In genomic region chr15:84915011-84915958, GRCh38 we compare ENCODE assay signal across 8 cellular contexts. TPM values are rescaled to one million over a fixed set of nuclear protein-coding genes. Genes with fewer than 3 reads are reported as not detected.
A peak's percentile ranks its signal among the peaks of the same experiment; 100 is the strongest.
DNase-seq lines count a peak whose midpoint lies in the region; ATAC-seq, FAIRE-seq and TF ChIP-seq lines count a peak whose summit lies in the region.

No MANE protein-coding gene starts in this region.

- in situ Hi-C loops in Caki2 (cut with HindIII; ENCODE audit: low pct_unique_long_range_greater_than_20kb, low sequenced_read_pairs) = no loop called here

- H3K27me3 ChIP-seq in PC-9 (ENCODE audit: insufficient read depth, low read depth) (no peaks in the 10 kb centered on the region), ascending aorta (no peaks in the 10 kb centered on the region)

- H3K79me2 ChIP-seq in PC-9 (ENCODE audit: low read depth) = no peaks in the 10 kb centered on the region

- H3K27ac ChIP-seq in PC-9 (peak overlapping the region; percentile 99), ascending aorta (peak overlapping the region; percentile 83 to 98), kidney (ENCODE audit: low read depth in 2 of 2, low read length in 2 of 2) (peak overlapping the region; percentile 33 to 56)

- H3K4me1 ChIP-seq in PC-9 (replicated peaks; ENCODE audit: insufficient read depth) (peaks cover 62% of the 10 kb centered on the region), ascending aorta (peaks cover 32 to 49% of the 10 kb centered on the region in 2 donors), kidney (ENCODE audit: control insufficient read depth in 1 of 2, insufficient read depth in 1 of 2, low read depth in 1 of 2, low read length in 2 of 2) (peaks cover 14 to 25% of the 10 kb centered on the region in 2 donors)

- TSS peak; percentile 22 for BruUV-seq in PC-9 (replicated peaks; lab: Mats Ljungman, UMichigan)

- no peak for FAIRE-seq in kidney (lab: Jason Lieb, UNC)

- no peak overlapping the region for H3K4me3 ChIP-seq in PC-9
- peak overlapping the region in 1 of 2 donors; percentile 7 for H3K4me3 ChIP-seq in ascending aorta
- no peak overlapping the region for H3K4me3 ChIP-seq in kidney (ENCODE audit: low read length in 2 of 2)

- ATAC-seq in GM19452 (IDR thresholded peaks at IDR 0.05; ENCODE audit: unreplicated experiment) = peak; percentile 96
- ATAC-seq in HG03439 (IDR thresholded peaks at IDR 0.05; ENCODE audit: unreplicated experiment) = peak; percentile 93

- H2AFZ ChIP-seq in PC-9 = no peak overlapping the region

- H4K20me1 ChIP-seq in PC-9 (ENCODE audit: insufficient read depth) = no peaks in the 10 kb centered on the region

- H3K36me3 ChIP-seq in PC-9 (ENCODE audit: low read depth) (no peaks in the 10 kb centered on the region), ascending aorta (no peaks in the 10 kb centered on the region), kidney (ENCODE audit: control insufficient read depth in 1 of 2, insufficient read depth in 2 of 2, low read length in 2 of 2) (no peaks in the 10 kb centered on the region)

- CTCF ChIA-PET in PC-9 (lab: Charles Lee) = no interaction called here

- H3K4me2 ChIP-seq in PC-9 = peak overlapping the region; percentile 62

- TF ChIP-seq CTCF in PC-9 (conservative IDR thresholded peaks at IDR 0.05) = no peak
- TF ChIP-seq CTCF in ascending aorta (IDR thresholded peaks at IDR 0.05) = peak in 1 of 3 experiments; percentile 10
- TF ChIP-seq CTCF in kidney (IDR thresholded peaks at IDR 0.05; ENCODE audit: borderline replicate concordance, extremely low read depth, insufficient read depth) = no peak

- H3K9me2 ChIP-seq in PC-9 (ENCODE audit: insufficient read depth) = no peaks in the 10 kb centered on the region

- H3F3A ChIP-seq in PC-9 (ENCODE audit: insufficient read depth, low read depth) = peaks cover 59% of the 10 kb centered on the region

- H3K9ac ChIP-seq in kidney (ENCODE audit: low read length in 2 of 2) = peak overlapping the region in 1 of 2 donors; percentile 22

- H3K9me3 ChIP-seq in PC-9 (ENCODE audit: insufficient read depth, low read depth) (no peaks in the 10 kb centered on the region), ascending aorta (no peaks in the 10 kb centered on the region), kidney (ENCODE audit: control insufficient read depth in 1 of 2, low read length in 2 of 2) (no peaks in the 10 kb centered on the region)

- intact Hi-C loops in PC-9 (cut with micrococcal nuclease; ENCODE audit: unreplicated experiment) = no loop called here
- intact Hi-C loops in ascending aorta (cut with DNase I) = no loop called here
- intact Hi-C loops in kidney (cut with DNase I) = no loop called here

- DNase-seq in Caki2 (ENCODE audit: low read depth) (peak; percentile 97), PC-9 (peak; percentile 95), ascending aorta (ENCODE audit: low spot score in 2 of 2) (peak; percentile 89 to 94), kidney (peak; percentile 93), OCI-M2 (lab: John Stamatoyannopoulos, UW; ENCODE audit: unreplicated experiment) (no peak)
- DNase-seq in stimulated activated CD8-positive, alpha-beta memory T cell treated with anti-CD3 and anti-CD28 coated beads, Interleukin-12 subunit alpha, Interleukin-12 subunit beta, amount 100 ng/mL, for 4 hours (ENCODE audit: low read depth) = peak; percentile 9

- POLR2A ChIA-PET in PC-9 (lab: Charles Lee; ENCODE audit: unreplicated experiment) = interaction anchor here (0.7 to 0.8 kb wide), 5 partner anchors 12 to 168 kb away, joined by 3 to 24 read pairs (median 5); no protein-coding TSS in a partner anchor

RNA-seq across cellular contexts. Expression of gene SLC28A1, which starts 30.8 kb away (rescaled TPM):
- not detected in 2 replicates for total RNA-seq in Caki2 (2014; rRNA removed; shearing (Covaris generic); ENCODE audit: low replicate concordance)
- total RNA-seq in PC-9 (2021) = 0.70 and 1.2 TPM in 2 replicates
- total RNA-seq in ascending aorta = not detected
- total RNA-seq in kidney = 12.8 TPM
- polyA plus RNA-seq in kidney (ENCODE audit: insufficient read depth, low read depth, low replicate concordance) = 51.2 TPM

Comparison
In these comparisons a context has a peak if more than half of its experiments do, and no peak if none do; other contexts are left out.
1. H3K27ac ChIP-seq: peak in every context shown above with its lines; median percentile 99 in PC-9; 90 in ascending aorta; 44 in kidney.